Comparison of ENCODE assay signal across 29 cellular contexts in the genomic region with DNA sequence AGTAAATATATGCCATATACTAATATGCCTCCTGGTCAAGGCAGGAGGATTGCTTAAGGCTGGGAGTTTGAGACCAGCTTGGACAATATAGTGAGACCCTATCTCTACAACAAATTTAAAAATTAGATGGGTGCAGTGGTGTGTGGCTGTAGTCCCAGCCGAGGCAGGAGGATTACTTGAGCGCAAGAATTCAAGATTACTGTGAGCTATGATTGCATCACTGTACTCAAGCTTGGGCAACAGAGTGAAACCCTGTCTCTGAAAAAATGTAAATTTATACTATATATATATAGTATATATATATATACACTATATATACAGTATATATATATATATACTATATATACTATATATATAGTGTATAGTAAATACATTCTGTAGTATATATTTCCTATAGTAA. TPM values are rescaled to one million over a fixed set of nuclear protein-coding genes. Genes with fewer than 3 reads are reported as not detected.
"Had no signal": no experiment of that assay in that cellular context is flagged by ENCODE, and none has a peak within 500 bp of the region (broad histone marks: within the 10 kb centered on the region; RNA-seq: fewer than 3 reads in every experiment).

No MANE protein-coding gene starts in this region.

- H3K4me1 ChIP-seq: breast epithelium had no signal

- H3K27me3 ChIP-seq: body of pancreas, breast epithelium, MG63 had no signal

- H3K36me3 ChIP-seq: breast epithelium had no signal

- H3K4me3 ChIP-seq: body of pancreas, breast epithelium, MG63 had no signal

- ATAC-seq: activated CD8-positive, alpha-beta T cell treated with anti-CD3 and anti-CD28 coated beads for 36 hours; activated T-cell treated with anti-CD3 and anti-CD28 coated beads, Interleukin-2, amount 50 U/mL, for 72 hours; activated T-helper 17 cell treated with anti-CD3 and anti-CD28 coated beads, Interleukin-2, amount 50 U/mL, for 72 hours; body of pancreas; Panc1; SK-N-SH treated with all-trans-retinoic acid at 6 μM for 48 hours had no signal

- DNase-seq: activated CD4-positive, alpha-beta T cell treated with anti-CD3 and anti-CD28 coated beads, Interleukin-2, amount 10 ng/mL, durations not matched to agents 24 days and 14 days; activated CD4-positive, alpha-beta T cell treated with anti-CD3 and anti-CD28 coated beads, Interleukin-2, amount 50 U/mL, for 4 hours; activated CD8-positive, alpha-beta T cell treated with anti-CD3 and anti-CD28 coated beads for 36 hours; activated effector memory CD4-positive, alpha-beta T cell treated with anti-CD3 and anti-CD28 coated beads, Interleukin-2, amount 50 U/mL, for 16 hours; activated naive CD4-positive, alpha-beta T cell; activated naive CD4-positive, alpha-beta T cell treated with anti-CD3 and anti-CD28 coated beads, Interleukin-2, amount 50 U/mL, for 16 hours; activated naive CD8-positive, alpha-beta T cell treated with anti-CD3 and anti-CD28 coated beads, Interleukin-2, amount 10 ng/mL, durations not matched to agents 7 days and 5 days; activated T-cell treated with anti-CD3 and anti-CD28 coated beads, Interleukin-2, amount 50 U/mL, for 1 hour; activated T-cell treated with anti-CD3 and anti-CD28 coated beads, Interleukin-2, amount 50 U/mL, for 72 hours; body of pancreas; Kasumi-1; KBM-7; MG63; NCI-H1048; NCI-H1105 treated with DMSO at 0.1 percent for 48 hours; NCI-H1436; NCI-H1694; NCI-H1930; NCI-H2081 treated with DMSO at 0.1 percent for 48 hours; NCI-H345; NCI-H524 treated with DMSO at 0.1 percent for 48 hours; SHP77; T1000 had no signal

- H3K27ac ChIP-seq: body of pancreas, breast epithelium had no signal

- H3K9me3 ChIP-seq: body of pancreas, breast epithelium, MG63 had no signal

- FAIRE-seq: astrocyte had no signal

RNA-seq across cellular contexts. Expression of a gene that starts 46.5 kb away (rescaled TPM):
- total RNA-seq: activated CD4-positive, alpha-beta T cell treated with anti-CD3 and anti-CD28 coated beads, Interleukin-2, amount 10 ng/mL, durations not matched to agents 24 days and 14 days; activated CD8-positive, alpha-beta memory T cell treated with anti-CD3 and anti-CD28 coated beads for 36 hours; activated CD8-positive, alpha-beta T cell treated with anti-CD3 and anti-CD28 coated beads for 36 hours; activated naive CD8-positive, alpha-beta T cell treated with anti-CD3 and anti-CD28 coated beads, Interleukin-2, amount 10 ng/mL, durations not matched to agents 7 days and 5 days; activated T-cell treated with anti-CD3 and anti-CD28 coated beads, Interleukin-2, amount 50 U/mL, for 72 hours; activated T-helper 17 cell treated with anti-CD3 and anti-CD28 coated beads, Interleukin-2, amount 50 U/mL, for 72 hours had no signal
